Comparison of ENCODE assay signal across 10 cellular contexts in genomic region chr17:10115536-10115932, GRCh38.
DNase-seq lines count a peak whose midpoint lies in the region; ATAC-seq and TF ChIP-seq lines count a peak whose summit lies in the region.
"Had no signal": no experiment of that assay in that cellular context is flagged by ENCODE, and none has a peak within 500 bp of the region (broad histone marks: within the 10 kb centered on the region; RNA-seq: fewer than 3 reads in every experiment).

No MANE protein-coding gene starts in this region.

- H3K4me1 ChIP-seq in A673 (ENCODE audit: insufficient read depth, low read length, poor library complexity, severe bottlenecking) (peaks cover 54% of the 10 kb centered on the region), KMS-11 (ENCODE audit: low read depth, poor library complexity, severe bottlenecking) (peaks cover 18% of the 10 kb centered on the region)
- H3K4me1 ChIP-seq: right lobe of liver had no signal

- H3K36me3 Mint-ChIP-seq in natural killer cell (no peaks in the 10 kb centered on the region), type B pancreatic cell (no peaks in the 10 kb centered on the region)

- no peaks in the 10 kb centered on the region for H3K27me3 Mint-ChIP-seq in natural killer cell (ENCODE audit: low read depth in 2 of 2)
- H3K27me3 Mint-ChIP-seq in type B pancreatic cell, result peaks cover 60% of the 10 kb centered on the region

- H3K4me3 ChIP-seq in A673 (ENCODE audit: low read depth, low read length, poor library complexity, severe bottlenecking), result no peak overlapping the region
- H3K4me3 ChIP-seq in KMS-11 (IDR thresholded peaks at IDR 0.05; ENCODE audit: insufficient read depth, low read depth, low read length), result no peak overlapping the region
- H3K4me3 ChIP-seq: right lobe of liver had no signal

- no peaks in the 10 kb centered on the region for H3K9me3 ChIP-seq in A673 (ENCODE audit: low read depth, low read length, poor library complexity, severe bottlenecking)
- H3K9me3 ChIP-seq: right lobe of liver had no signal

- no peak overlapping the region; the same call in 1 of the 2 replicates for H3K4me2 ChIP-seq in KMS-11

- peaks cover 88 to 92% of the 10 kb centered on the region in 2 donors for H3K4me1 Mint-ChIP-seq in natural killer cell
- H3K4me1 Mint-ChIP-seq in type B pancreatic cell (ENCODE audit: unreplicated experiment), result peaks cover 34% of the 10 kb centered on the region

- H3K4me3 Mint-ChIP-seq in natural killer cell (peak overlapping the region; percentile 83), type B pancreatic cell (no peak overlapping the region)

- POLR2A ChIA-PET in A673 (lab: Charles Lee; ENCODE audit: low non-redundant PET), result interaction anchor here (0.5 kb wide), 1 partner anchor 22 kb away, joined by 4 read pairs; no protein-coding TSS in a partner anchor

- no peaks in the 10 kb centered on the region for H3K36me3 ChIP-seq in A673 (ENCODE audit: insufficient read depth, low read length, poor library complexity, severe bottlenecking)
- no peaks in the 10 kb centered on the region for H3K36me3 ChIP-seq in KMS-11 (ENCODE audit: insufficient read depth)
- H3K36me3 ChIP-seq: right lobe of liver had no signal

- ATAC-seq in natural killer cell (no peak), GM21717 (IDR thresholded peaks at IDR 0.05; ENCODE audit: unreplicated experiment) (no peak), HG02642 (IDR thresholded peaks at IDR 0.05; ENCODE audit: poor library complexity, unreplicated experiment) (no peak)

- peak overlapping the region; percentile 44; the same call in 1 of the 2 replicates for H2AFZ ChIP-seq in KMS-11 (ENCODE audit: low read depth)

- CTCF ChIA-PET in A673 (lab: Charles Lee), result no interaction called here

- peak overlapping the region; percentile 99 to 100 for H3K27ac Mint-ChIP-seq in natural killer cell
- no peak overlapping the region for H3K27ac Mint-ChIP-seq in type B pancreatic cell

- BruUV-seq in A673 (replicated peaks; lab: Mats Ljungman, UMichigan), result no TSS peak

- H3K79me2 ChIP-seq in KMS-11 (ENCODE audit: insufficient read depth, low read depth), result no peaks in the 10 kb centered on the region

- DNase-seq in A673 (ENCODE audit: low spot score) (peak; percentile 60), natural killer cell (no peak), NCI-H69 (lab: John Stamatoyannopoulos, UW) (no peak), type B pancreatic cell (ENCODE audit: extremely low spot score, unreplicated experiment) (no peak)
- DNase-seq: NCI-H748 treated with DMSO at 0.1 percent for 48 hours had no signal

- no peak for TF ChIP-seq CTCF in A673 (conservative IDR thresholded peaks at IDR 0.05; ENCODE audit: low read depth, low read length)
- no peak for TF ChIP-seq CTCF in KMS-11 (conservative IDR thresholded peaks at IDR 0.05; ENCODE audit: low read depth, low read length)
- TF ChIP-seq CTCF in natural killer cell (IDR thresholded peaks at IDR 0.05), result no peak
- TF ChIP-seq CTCF in type B pancreatic cell (conservative IDR thresholded peaks at IDR 0.05), result no peak

- peak overlapping the region; percentile 56 for H3K27ac ChIP-seq in A673 (ENCODE audit: low read depth, low read length, poor library complexity, severe bottlenecking)
- H3K27ac ChIP-seq in KMS-11, result peak overlapping the region; percentile 71; the same call in 1 of the 2 replicates
- peak overlapping the region; percentile 88 for H3K27ac ChIP-seq in cingulate gyrus (ENCODE audit: low read depth, low read length)

- no peaks in the 10 kb centered on the region for H3K27me3 ChIP-seq in A673 (replicated peaks; ENCODE audit: insufficient read depth, low read depth, low read length, poor library complexity)
- H3K27me3 ChIP-seq in KMS-11 (ENCODE audit: insufficient read depth, low read depth), result no peaks in the 10 kb centered on the region
- H3K27me3 ChIP-seq: right lobe of liver had no signal

- no peak overlapping the region; the same call in 1 of the 2 replicates for H3K9ac ChIP-seq in KMS-11

- H3K9me3 Mint-ChIP-seq in natural killer cell (no peaks in the 10 kb centered on the region), type B pancreatic cell (peaks cover 10% of the 10 kb centered on the region)

- intact Hi-C loops in A673 (cut with micrococcal nuclease; ENCODE audit: unreplicated experiment) (no loop called here), natural killer cell (cut with micrococcal nuclease) (loop anchor here (1.0 to 10.0 kb wide), 6 partner anchors 34 to 131 kb away; no protein-coding TSS in a partner anchor)

- no peaks in the 10 kb centered on the region for H4K20me1 ChIP-seq in KMS-11 (ENCODE audit: insufficient read depth)
